Comparison of ENCODE assay signal across 12 cellular contexts in genomic region chr2:230496891-230497290, GRCh38.
DNase-seq lines count a peak whose midpoint lies in the region; ATAC-seq, FAIRE-seq and TF ChIP-seq lines count a peak whose summit lies in the region.
"Had no signal": no experiment of that assay in that cellular context is flagged by ENCODE, and none has a peak within 500 bp of the region (broad histone marks: within the 10 kb centered on the region; RNA-seq: fewer than 3 reads in every experiment).

No MANE protein-coding gene starts in this region.

- no peak overlapping the region for H3K9ac ChIP-seq in GM12878 (ENCODE audit: control insufficient read depth, insufficient read depth, low read length)
- H3K9ac ChIP-seq: neural progenitor cell had no signal

- POLR2A ChIA-PET in GM12878 (lab: Charles Lee): interaction anchor here (1.4 kb wide), 1 partner anchor 13 kb away, joined by 3 read pairs; no protein-coding TSS in a partner anchor

- peak; percentile 67 for ATAC-seq in GM19328 (IDR thresholded peaks at IDR 0.05; ENCODE audit: unreplicated experiment)
- ATAC-seq in HG03558 (IDR thresholded peaks at IDR 0.05; ENCODE audit: extremely low read depth, unreplicated experiment): peak; percentile 62
- peak; percentile 41 for ATAC-seq in GM12878
- ATAC-seq in HG03457 (IDR thresholded peaks at IDR 0.05; ENCODE audit: unreplicated experiment): no peak
- no peak for ATAC-seq in left colon
- ATAC-seq: left cardiac atrium had no signal

- no peak overlapping the region for H2AFZ ChIP-seq in GM12878 (ENCODE audit: control insufficient read depth, low read depth, low read length)
- H2AFZ ChIP-seq: neural progenitor cell had no signal

- CTCF ChIA-PET in GM12878 (lab: Yijun Ruan, JAX): interaction anchor here (0.6 kb wide), 1 partner anchor 15 kb away, joined by 3 read pairs; no protein-coding TSS in a partner anchor

- no peak for TF ChIP-seq CTCF in GM12878 (IDR thresholded peaks at IDR 0.05 in 2 of 3, conservative IDR thresholded peaks at IDR 0.05 in 1 of 3; ENCODE audit: control insufficient read depth in 2 of 3, extremely low read depth in 1 of 3, insufficient read depth in 1 of 3, low read depth in 3 of 3, low read length in 3 of 3)
- no peak for TF ChIP-seq CTCF in vagina (IDR thresholded peaks at IDR 0.05)

- RAD21 ChIA-PET in GM12878 (lab: Charles Lee; ENCODE audit: unreplicated experiment): interaction anchor here (0.8 to 1.0 kb wide), 2 partner anchors 94 to 105 kb away, joined by 3 read pairs; no protein-coding TSS in a partner anchor

- H3K27me3 ChIP-seq in GM12878 (replicated peaks in 1 of 2; ENCODE audit: control insufficient read depth in 2 of 2, insufficient read depth in 2 of 2, low read length in 1 of 2) (no peaks in the 10 kb centered on the region), vagina (no peaks in the 10 kb centered on the region)
- H3K27me3 ChIP-seq: neural progenitor cell, SJSA1 had no signal

- peak overlapping the region; percentile 25; the same call in 1 of the 2 replicates for H3K4me3 ChIP-seq in GM08714 (ENCODE audit: low read length)
- H3K4me3 ChIP-seq in GM12878: no peak overlapping the region
- H3K4me3 ChIP-seq in vagina: no peak overlapping the region
- H3K4me3 ChIP-seq: neural progenitor cell, SJSA1 had no signal

- H4K20me1 ChIP-seq in GM12878 (ENCODE audit: control insufficient read depth, insufficient read depth): no peaks in the 10 kb centered on the region

- peaks cover 10% of the 10 kb centered on the region; the same call in 1 of the 2 replicates for H3K4me1 ChIP-seq in GM12878 (ENCODE audit: control insufficient read depth, insufficient read depth, low read length)
- H3K4me1 ChIP-seq in vagina: no peaks in the 10 kb centered on the region
- H3K4me1 ChIP-seq: neural progenitor cell, SJSA1 had no signal

- TF ChIP-seq POLR2A in GM12878 (IDR thresholded peaks at IDR 0.05; ENCODE audit: low read depth, low read length): no peak
- TF ChIP-seq POLR2A in vagina (IDR thresholded peaks at IDR 0.05): no peak

- H3K9me3 ChIP-seq in GM12878 (replicated peaks; ENCODE audit: control insufficient read depth, insufficient read depth, low read length) (no peaks in the 10 kb centered on the region; the same call in 2 of the 3 replicates), vagina (no peaks in the 10 kb centered on the region)
- H3K9me3 ChIP-seq: SJSA1 had no signal

- H3K79me2 ChIP-seq in GM12878 (ENCODE audit: control insufficient read depth, insufficient read depth, low read length): no peaks in the 10 kb centered on the region

- SMC1A ChIA-PET in GM12878 (lab: Charles Lee; ENCODE audit: uncharacterized antibody, unreplicated experiment): no interaction called here

- peak; percentile 73 for FAIRE-seq in GM12878 (lab: Jason Lieb, UNC)

- intact Hi-C loops in GM12878 (cut with micrococcal nuclease; ENCODE audit: unreplicated experiment) (no loop called here), left colon (cut with DNase I, micrococcal nuclease) (no loop called here), vagina (cut with DNase I) (no loop called here)

- peaks cover 9 to 30% of the 10 kb centered on the region in 2 experiments for H3K36me3 ChIP-seq in GM12878 (ENCODE audit: control insufficient read depth in 2 of 2, insufficient read depth in 2 of 2, low read length in 1 of 2)
- peaks cover 0 to 23% of the 10 kb centered on the region in 2 donors for H3K36me3 ChIP-seq in vagina
- H3K36me3 ChIP-seq: neural progenitor cell had no signal

- no peak for TF ChIP-seq EP300 in GM12878 (IDR thresholded peaks at IDR 0.05; ENCODE audit: borderline replicate concordance in 1 of 2, control insufficient read depth in 1 of 2, low read depth in 2 of 2, low read length in 2 of 2)

- no peak for TF ChIP-seq RAD21 in GM12878 (IDR thresholded peaks at IDR 0.05; ENCODE audit: insufficient read depth, low read depth, low read length)

- peak overlapping the region; percentile 1; the same call in 1 of the 2 replicates for H3K4me2 ChIP-seq in GM12878 (ENCODE audit: control insufficient read depth, insufficient read depth)
- H3K4me2 ChIP-seq: neural progenitor cell had no signal

- H3K27ac ChIP-seq in GM12878 (ENCODE audit: control insufficient read depth, insufficient read depth) (peak overlapping the region; percentile 23; the same call in 1 of the 2 replicates), vagina (no peak overlapping the region)
- H3K27ac ChIP-seq: neural progenitor cell, SJSA1 had no signal

- WGBS in GM12878 (ENCODE audit: insufficient coverage, insufficient replicate concordance, low lambda C conversion rate, missing lambda C conversion rate): 0% methylated on average over 3 of the region's 3 CpGs

- in situ Hi-C loops in GM12878 (cut with MboI): no loop called here

- no TSS peak for BruUV-seq in GM12878 (replicated peaks; lab: Mats Ljungman, UMichigan)

- DNase-seq in GM12878 (ENCODE audit: low read depth, low spot score) (no peak), left colon (no peak), vagina (ENCODE audit: extremely low spot score in 2 of 2) (no peak), T-helper 9 cell (no peak)
- DNase-seq: left cardiac atrium, NCI-H446 had no signal

TF ChIP-seq in GM12878, 131 proteins besides CTCF, POLR2A, EP300 and RAD21:
- no peak for TF ChIP-seq KAT2A (conservative IDR thresholded peaks at IDR 0.05; ENCODE audit: control insufficient read depth, low read depth, low read length)
- TF ChIP-seq HSF1 (IDR thresholded peaks at IDR 0.05; ENCODE audit: low read depth, low read length): no peak
- peak; percentile 84; the same call in 1 of the 2 replicates for TF ChIP-seq MEF2A (IDR thresholded peaks at IDR 0.05; ENCODE audit: insufficient read depth, low read depth, low read length)
- no peak for TF ChIP-seq ZSCAN29 (IDR thresholded peaks at IDR 0.05)

Comparison
In these comparisons a context has a peak if more than half of its experiments do, and no peak if none do; other contexts are left out.
1. ATAC-seq: peak in GM19328 (single experiment), HG03558 (single experiment) and GM12878 (single experiment); none in HG03457 (single experiment) and left colon (single experiment).